In genomic region chr5:39256472-39256871, GRCh38 we compare ENCODE assay signal across 8 cellular contexts. TPM values are rescaled to one million over a fixed set of nuclear protein-coding genes. Genes with fewer than 3 reads are reported as not detected.
DNase-seq lines count a peak whose midpoint lies in the region; ATAC-seq, FAIRE-seq and TF ChIP-seq lines count a peak whose summit lies in the region.

No MANE protein-coding gene starts in this region.

- DNase-seq in HepG2 (ENCODE audit: low spot score) = no peak
- peak; percentile 64 for DNase-seq in NB4 (ENCODE audit: low read depth)
- DNase-seq in fibroblast of gingiva (ENCODE audit: low read depth) = peak; percentile 53
- no peak for DNase-seq in upper lobe of left lung
- DNase-seq in endothelial cell (ENCODE audit: low spot score) = no peak
- DNase-seq in H7 = no peak

- FAIRE-seq in HepG2 (lab: Jason Lieb, UNC) = no peak

- H3K27ac Mint-ChIP-seq in endothelial cell (ENCODE audit: unreplicated experiment) = no peak overlapping the region

- CTCF ChIA-PET in HepG2 (lab: Yijun Ruan, JAX; ENCODE audit: low intra/inter-chr PET ratio, low total read pairs) = no interaction called here

- H3K4me2 ChIP-seq in HepG2 (ENCODE audit: low read depth, low read length) = no peak overlapping the region

- H3K4me1 Mint-ChIP-seq in endothelial cell (ENCODE audit: unreplicated experiment) = no peaks in the 10 kb centered on the region

- POLR2A ChIA-PET in HepG2 (lab: Yijun Ruan, JAX) = no interaction called here

- H3K4me3 ChIP-seq in liver (ENCODE audit: low read depth in 1 of 3, low read length in 3 of 3) (no peak overlapping the region), HepG2 (replicated peaks in 1 of 3; ENCODE audit: insufficient read depth in 1 of 3, low read depth in 2 of 3, low read length in 3 of 3) (no peak overlapping the region), NB4 (ENCODE audit: low read depth, low read length) (peak overlapping the region; percentile 16), upper lobe of left lung (peak overlapping the region in 1 of 4 donors; percentile 25), H7 (ENCODE audit: insufficient read depth, low read depth, low read length) (no peak overlapping the region)

- H3K27me3 ChIP-seq in liver (ENCODE audit: control insufficient read depth in 4 of 4, insufficient read depth in 4 of 4, low read length in 3 of 4) (no peaks in the 10 kb centered on the region), HepG2 (ENCODE audit: control insufficient read depth in 1 of 2, insufficient read depth in 2 of 2, low read length in 2 of 2) (no peaks in the 10 kb centered on the region; a peak in 1 of 5 replicates), upper lobe of left lung (no peaks in the 10 kb centered on the region), H7 (ENCODE audit: control insufficient read depth, insufficient read depth, low read length) (no peaks in the 10 kb centered on the region)

- WGBS in liver = 17% methylated on average over 4 of the region's 4 CpGs
- 17% methylated on average over 4 of the region's 4 CpGs for WGBS in HepG2 (ENCODE audit: low lambda C conversion rate)
- WGBS in upper lobe of left lung, 2 donors = 32 to 61% methylated on average over 4 of the region's 4 CpGs

- intact Hi-C loops in HepG2 (cut with micrococcal nuclease; ENCODE audit: unreplicated experiment) = no loop called here

- H3K9ac ChIP-seq in liver (ENCODE audit: low read depth in 1 of 2, low read length in 2 of 2) (no peak overlapping the region), HepG2 (ENCODE audit: insufficient read depth, low read depth, low read length) (no peak overlapping the region)

- no peak for TF ChIP-seq EP300 in HepG2 (IDR thresholded peaks at IDR 0.05; ENCODE audit: low read depth in 2 of 2, low read length in 2 of 2)
- no peak for TF ChIP-seq EP300 in HepG2 (CRISPR knock-in tag; IDR thresholded peaks at IDR 0.05; ENCODE audit: borderline replicate concordance)
- TF ChIP-seq EP300 in upper lobe of left lung (IDR thresholded peaks at IDR 0.05) = no peak

- H3K4me1 ChIP-seq in liver (ENCODE audit: control insufficient read depth in 4 of 4, insufficient read depth in 4 of 4, low read length in 3 of 4) (peaks cover 5 to 32% (median 5%) of the 10 kb centered on the region in 4 donors), HepG2 (ENCODE audit: insufficient read depth, low read length) (peaks cover 24% of the 10 kb centered on the region), upper lobe of left lung (peaks cover 0 to 4% (median 2%) of the 10 kb centered on the region in 4 donors)

- no peak for TF ChIP-seq CTCF in liver (IDR thresholded peaks at IDR 0.05; ENCODE audit: low read depth, low read length, missing input control)
- TF ChIP-seq CTCF in HepG2 (CRISPR knock-in tag; IDR thresholded peaks at IDR 0.05) = no peak
- no peak for TF ChIP-seq CTCF in NB4 (IDR thresholded peaks at IDR 0.05; ENCODE audit: low read depth, low read length)
- no peak for TF ChIP-seq CTCF in upper lobe of left lung (IDR thresholded peaks at IDR 0.05)
- TF ChIP-seq CTCF in endothelial cell (IDR thresholded peaks at IDR 0.05; ENCODE audit: unreplicated experiment) = no peak

- peaks cover 4% of the 10 kb centered on the region for H3K27me3 Mint-ChIP-seq in endothelial cell (ENCODE audit: unreplicated experiment)

- no TSS peak for BruUV-seq in HepG2 (replicated peaks; lab: Mats Ljungman, UMichigan)

- H3K36me3 Mint-ChIP-seq in endothelial cell (ENCODE audit: low read depth, unreplicated experiment) = no peaks in the 10 kb centered on the region

- no peaks in the 10 kb centered on the region for H3K79me2 ChIP-seq in HepG2 (ENCODE audit: insufficient read depth, low read length)

- H3K4me3 Mint-ChIP-seq in endothelial cell (ENCODE audit: unreplicated experiment) = no peak overlapping the region

- no peaks in the 10 kb centered on the region for H3K9me3 Mint-ChIP-seq in endothelial cell (ENCODE audit: unreplicated experiment)

- no peak overlapping the region for H2AFZ ChIP-seq in HepG2 (ENCODE audit: low read length)

- TF ChIP-seq RAD21 in liver (IDR thresholded peaks at IDR 0.05) (no peak), HepG2 (CRISPR knock-in tag; IDR thresholded peaks at IDR 0.05) (no peak)

- TF ChIP-seq POLR2A in HepG2 (IDR thresholded peaks at IDR 0.05; ENCODE audit: insufficient read depth in 1 of 2, low read depth in 2 of 2, low read length in 2 of 2) (no peak), NB4 (IDR thresholded peaks at IDR 0.05; ENCODE audit: extremely low read depth, insufficient read length) (no peak), upper lobe of left lung (IDR thresholded peaks at IDR 0.05) (no peak)

- H3K27ac ChIP-seq in liver (ENCODE audit: low read depth in 1 of 2, low read length in 2 of 2) = peak overlapping the region; percentile 25 to 54
- H3K27ac ChIP-seq in HepG2 (ENCODE audit: extremely low read length, insufficient read depth, low read length) = no peak overlapping the region
- peak overlapping the region in 3 of 4 donors; percentile 24 to 41 (median 40) for H3K27ac ChIP-seq in upper lobe of left lung

- no peaks in the 10 kb centered on the region for H4K20me1 ChIP-seq in HepG2 (ENCODE audit: insufficient read depth, low read length)

- H3K36me3 ChIP-seq in liver (ENCODE audit: control insufficient read depth in 4 of 4, insufficient read depth in 3 of 4, low read depth in 1 of 4, low read length in 3 of 4) = no peaks in the 10 kb centered on the region
- H3K36me3 ChIP-seq in HepG2 (replicated peaks in 1 of 2; ENCODE audit: control insufficient read depth in 1 of 2, insufficient read depth in 2 of 2, low read length in 2 of 2) = no peaks in the 10 kb centered on the region
- H3K36me3 ChIP-seq in upper lobe of left lung = no peaks in the 10 kb centered on the region
- no peaks in the 10 kb centered on the region for H3K36me3 ChIP-seq in H7 (replicated peaks; ENCODE audit: control insufficient read depth, insufficient read depth, low read length)

- ATAC-seq in HepG2 (no peak), upper lobe of left lung (ENCODE audit: low FRiP score in 2 of 2) (peak in 1 of 2 donors; percentile 72), HG03045 (IDR thresholded peaks at IDR 0.05; ENCODE audit: unreplicated experiment) (no peak)

- in situ Hi-C loops in HepG2 (cut with HindIII; ENCODE audit: extremely low pct_ligation_motif_present, low pct_unique_long_range_greater_than_20kb) = no loop called here

- H3K9me3 ChIP-seq in liver (ENCODE audit: control insufficient read depth in 4 of 4, low read length in 3 of 4) (no peaks in the 10 kb centered on the region), HepG2 (ENCODE audit: low read length) (no peaks in the 10 kb centered on the region), upper lobe of left lung (no peaks in the 10 kb centered on the region)

TF ChIP-seq in liver, 16 proteins besides CTCF, POLR2A, EP300 and RAD21:
- no peak for TF ChIP-seq HNF4G (IDR thresholded peaks at IDR 0.05)
- peak in 1 of 2 donors; percentile 30 for TF ChIP-seq HNF4A (conservative IDR thresholded peaks at IDR 0.05)

TF ChIP-seq in HepG2, 621 proteins besides CTCF, POLR2A, EP300 and RAD21:
- no peak for TF ChIP-seq ZKSCAN1 (IDR thresholded peaks at IDR 0.05; ENCODE audit: low read length)
- no peak for TF ChIP-seq ZNF782 (CRISPR knock-in tag; IDR thresholded peaks at IDR 0.05; ENCODE audit: borderline replicate concordance)
- TF ChIP-seq EHMT2 (IDR thresholded peaks at IDR 0.05; ENCODE audit: borderline replicate concordance, low read depth, low read length) = no peak

RNA-seq across cellular contexts. Expression of gene FYB1, which starts 37.1 kb away (rescaled TPM):
- 10 to 100 TPM in 1 of 2 donors, 1 to 10 TPM in 1; 8.4 to 14.6 TPM for total RNA-seq in liver
- 1 to 10 TPM; 2.3 to 5.5 TPM for polyA plus RNA-seq in liver
- total RNA-seq in HepG2 (2016; rRNA removed; fragmentation: Illumina TruSeq; extraction: Trizol) = not detected in 2 replicates
- total RNA-seq in HepG2 (2016; cell fraction: cytosol; rRNA removed; fragmentation: Illumina TruSeq; extraction: Trizol; ENCODE audit: low read depth) = not detected in 2 replicates
- total RNA-seq in HepG2 (2016; cell fraction: insoluble cytoplasmic fraction; rRNA removed; fragmentation: Illumina TruSeq; extraction: Trizol) = not detected in 2 replicates
- not detected in 2 replicates for total RNA-seq in HepG2 (2016; cell fraction: membrane; rRNA removed; fragmentation: Illumina TruSeq; extraction: Trizol)
- total RNA-seq in HepG2 (2016; cell fraction: nucleus; rRNA removed; fragmentation: Illumina TruSeq; extraction: Trizol) = not detected in 2 replicates
- 0.03 TPM in 1 of 2 replicates, not detected in the other for polyA plus RNA-seq in HepG2 (2011; rRNA removed)
- polyA plus RNA-seq in HepG2 (2011; cell fraction: cytosol; rRNA removed) = not detected in 2 replicates
- polyA plus RNA-seq in HepG2 (2011; cell fraction: nucleus; rRNA removed) = 0.03 and 0.12 TPM in 2 replicates
- 0.11 TPM in 1 of 2 replicates, not detected in the other for polyA plus RNA-seq in HepG2 (2012)
- polyA plus RNA-seq in HepG2 (2016; cell fraction: cytosol; fragmentation: Illumina TruSeq; extraction: Trizol; ENCODE audit: low read depth) = not detected in 2 replicates
- polyA plus RNA-seq in HepG2 (2016; cell fraction: insoluble cytoplasmic fraction; fragmentation: Illumina TruSeq; extraction: Trizol; ENCODE audit: low read depth) = not detected in 2 replicates
- polyA plus RNA-seq in HepG2 (2016; cell fraction: membrane; fragmentation: Illumina TruSeq; extraction: Trizol; ENCODE audit: low read depth) = not detected in 2 replicates
- not detected in 2 replicates for polyA plus RNA-seq in HepG2 (2016; cell fraction: nucleus; fragmentation: Illumina TruSeq; extraction: Trizol; ENCODE audit: insufficient read depth, low read depth)
- polyA minus RNA-seq in HepG2 (2011; rRNA and poly(A)+ RNA removed; ENCODE audit: low replicate concordance) = 0.28 TPM in 1 of 2 replicates, not detected in the other
- polyA minus RNA-seq in HepG2 (2011; cell fraction: cytosol; rRNA and poly(A)+ RNA removed) = not detected in 2 replicates
- 0.12 and 0.26 TPM in 2 replicates for polyA minus RNA-seq in HepG2 (2011; cell fraction: nucleus; rRNA and poly(A)+ RNA removed)
- total RNA-seq in upper lobe of left lung = 10 to 100 TPM; 24.0 to 97.4 (median 42.5) TPM
- 0.31 TPM for total RNA-seq in endothelial cell (ENCODE audit: unreplicated experiment)
- total RNA-seq in H7 (2014; rRNA removed; shearing (Covaris generic)) = not detected in 2 replicates

Comparison
In these comparisons a context has a peak if more than half of its experiments do, and no peak if none do; other contexts are left out.
1. DNase-seq: peak in NB4 (single experiment) and fibroblast of gingiva (single experiment); none in HepG2 (single experiment), upper lobe of left lung (0 of 2), endothelial cell (single experiment) and H7 (single experiment).